In genomic region chr10:17661510-17661909, GRCh38 we compare ENCODE assay signal across 1 cellular context.
TF ChIP-seq lines count a peak whose summit lies in the region.

No MANE protein-coding gene starts in this region.

TF ChIP-seq in K562, 482 proteins besides CTCF, POLR2A, EP300 and RAD21:
- TF ChIP-seq PRMT5 (CRISPR knock-in tag; IDR thresholded peaks at IDR 0.05) = no peak
- TF ChIP-seq DMBX1 (CRISPR knock-in tag; IDR thresholded peaks at IDR 0.05; ENCODE audit: borderline replicate concordance) = no peak
- TF ChIP-seq HDAC1 (IDR thresholded peaks at IDR 0.05) = no peak
- no peak for TF ChIP-seq EHMT2 (IDR thresholded peaks at IDR 0.05)
- no peak for TF ChIP-seq ZNF586 (CRISPR knock-in tag; conservative IDR thresholded peaks at IDR 0.05)
- TF ChIP-seq, protein P1, sequence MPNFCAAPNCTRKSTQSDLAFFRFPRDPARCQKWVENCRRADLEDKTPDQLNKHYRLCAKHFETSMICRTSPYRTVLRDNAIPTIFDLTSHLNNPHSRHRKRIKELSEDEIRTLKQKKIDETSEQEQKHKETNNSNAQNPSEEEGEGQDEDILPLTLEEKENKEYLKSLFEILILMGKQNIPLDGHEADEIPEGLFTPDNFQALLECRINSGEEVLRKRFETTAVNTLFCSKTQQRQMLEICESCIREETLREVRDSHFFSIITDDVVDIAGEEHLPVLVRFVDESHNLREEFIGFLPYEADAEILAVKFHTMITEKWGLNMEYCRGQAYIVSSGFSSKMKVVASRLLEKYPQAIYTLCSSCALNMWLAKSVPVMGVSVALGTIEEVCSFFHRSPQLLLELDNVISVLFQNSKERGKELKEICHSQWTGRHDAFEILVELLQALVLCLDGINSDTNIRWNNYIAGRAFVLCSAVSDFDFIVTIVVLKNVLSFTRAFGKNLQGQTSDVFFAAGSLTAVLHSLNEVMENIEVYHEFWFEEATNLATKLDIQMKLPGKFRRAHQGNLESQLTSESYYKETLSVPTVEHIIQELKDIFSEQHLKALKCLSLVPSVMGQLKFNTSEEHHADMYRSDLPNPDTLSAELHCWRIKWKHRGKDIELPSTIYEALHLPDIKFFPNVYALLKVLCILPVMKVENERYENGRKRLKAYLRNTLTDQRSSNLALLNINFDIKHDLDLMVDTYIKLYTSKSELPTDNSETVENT (CRISPR knock-in tag; IDR thresholded peaks at IDR 0.05) = no peak
- no peak for TF ChIP-seq CBX1 (IDR thresholded peaks at IDR 0.05; ENCODE audit: low read depth)
- TF ChIP-seq ZNF134 (CRISPR knock-in tag; conservative IDR thresholded peaks at IDR 0.05) = no peak
- no peak for TF ChIP-seq ZSCAN29 (IDR thresholded peaks at IDR 0.05)
- TF ChIP-seq ZHX1 (conservative IDR thresholded peaks at IDR 0.05; ENCODE audit: low read length) = no peak
- TF ChIP-seq EZH2 (IDR thresholded peaks at IDR 0.05; ENCODE audit: borderline replicate concordance, low read depth, low read length) = no peak
- TF ChIP-seq ZNF143 (CRISPR knock-in tag; IDR thresholded peaks at IDR 0.05) = no peak
- no peak for TF ChIP-seq CBX2 (IDR thresholded peaks at IDR 0.05; ENCODE audit: insufficient read depth, low read length, poor library complexity, severe bottlenecking)
